Comparison of ENCODE assay signal across 1 cellular context in genomic region chr1:234961468-234962339, GRCh38.
TF ChIP-seq lines count a peak whose summit lies in the region.

No MANE protein-coding gene starts in this region.

TF ChIP-seq in HepG2, 621 proteins besides CTCF, POLR2A, EP300 and RAD21 (continued from another document and continues in another):
- TF ChIP-seq SKIL (CRISPR knock-in tag; IDR thresholded peaks at IDR 0.05; ENCODE audit: borderline replicate concordance) = 0 out of 2 replicates have a peak, but pooled peaks have one; percentile 45
- 0 out of 2 replicates have a peak, but pooled peaks have one; percentile 47 for TF ChIP-seq BATF2 (CRISPR knock-in tag; IDR thresholded peaks at IDR 0.05)
- TF ChIP-seq IRF9 (CRISPR knock-in tag; IDR thresholded peaks at IDR 0.05; ENCODE audit: borderline replicate concordance) = no peak
- TF ChIP-seq SCMH1 (CRISPR knock-in tag; IDR thresholded peaks at IDR 0.05; ENCODE audit: borderline replicate concordance) = no peak
- TF ChIP-seq ZNF570 (CRISPR knock-in tag; IDR thresholded peaks at IDR 0.05; ENCODE audit: borderline replicate concordance) = no peak
- TF ChIP-seq TFDP1 (CRISPR knock-in tag; IDR thresholded peaks at IDR 0.05; ENCODE audit: borderline replicate concordance) = no peak
- TF ChIP-seq ZNF776 (CRISPR knock-in tag; IDR thresholded peaks at IDR 0.05) = no peak
- TF ChIP-seq ZNF75D (CRISPR knock-in tag; IDR thresholded peaks at IDR 0.05; ENCODE audit: borderline replicate concordance) = no peak
- TF ChIP-seq PPARG (CRISPR knock-in tag; conservative IDR thresholded peaks at IDR 0.05) = no peak
- TF ChIP-seq PREB (CRISPR knock-in tag; IDR thresholded peaks at IDR 0.05) = no peak
- TF ChIP-seq ZNF800 (CRISPR knock-in tag; IDR thresholded peaks at IDR 0.05) = no peak
- TF ChIP-seq TARDBP (CRISPR knock-in tag; IDR thresholded peaks at IDR 0.05) = peak; percentile 59
- TF ChIP-seq ZNF589 (CRISPR knock-in tag; conservative IDR thresholded peaks at IDR 0.05) = peak; percentile 78
- peak; percentile 71 for TF ChIP-seq SALL1 (CRISPR knock-in tag; IDR thresholded peaks at IDR 0.05)
- no peak for TF ChIP-seq ZNF543 (CRISPR knock-in tag; IDR thresholded peaks at IDR 0.05)
- no peak for TF ChIP-seq SMAD3 (CRISPR knock-in tag; IDR thresholded peaks at IDR 0.05)
- no peak for TF ChIP-seq E2F5 (CRISPR knock-in tag; conservative IDR thresholded peaks at IDR 0.05)
- TF ChIP-seq ZBTB7A (CRISPR knock-in tag; IDR thresholded peaks at IDR 0.05) = no peak; the same call in 1 of the 2 replicates
- no peak for TF ChIP-seq TP53 (CRISPR knock-in tag; conservative IDR thresholded peaks at IDR 0.05)
- no peak for TF ChIP-seq ZNF101 (CRISPR knock-in tag; IDR thresholded peaks at IDR 0.05; ENCODE audit: borderline replicate concordance, low read depth)
- no peak for TF ChIP-seq ZNF737 (CRISPR knock-in tag; IDR thresholded peaks at IDR 0.05; ENCODE audit: borderline replicate concordance)
- no peak for TF ChIP-seq NCOA1 (CRISPR knock-in tag; IDR thresholded peaks at IDR 0.05)
- TF ChIP-seq ZNF350 (CRISPR knock-in tag; IDR thresholded peaks at IDR 0.05; ENCODE audit: borderline replicate concordance, low read depth) = peak; percentile 52; the same call in 1 of the 2 replicates
- TF ChIP-seq TFAP4 (IDR thresholded peaks at IDR 0.05; ENCODE audit: borderline replicate concordance, low read depth) = no peak
- TF ChIP-seq DDIT3 (CRISPR knock-in tag; IDR thresholded peaks at IDR 0.05) = no peak
- no peak for TF ChIP-seq MEIS1 (CRISPR knock-in tag; IDR thresholded peaks at IDR 0.05; ENCODE audit: borderline replicate concordance)
- TF ChIP-seq KIAA2018 (CRISPR knock-in tag; IDR thresholded peaks at IDR 0.05; ENCODE audit: borderline replicate concordance) = no peak
- TF ChIP-seq GZF1 (CRISPR knock-in tag; IDR thresholded peaks at IDR 0.05) = no peak
- no peak for TF ChIP-seq ZNF770 (CRISPR knock-in tag; IDR thresholded peaks at IDR 0.05)
- TF ChIP-seq LRRFIP1 (CRISPR knock-in tag; conservative IDR thresholded peaks at IDR 0.05) = no peak
